Comparison of ENCODE assay signal across 16 cellular contexts in the genomic region with DNA sequence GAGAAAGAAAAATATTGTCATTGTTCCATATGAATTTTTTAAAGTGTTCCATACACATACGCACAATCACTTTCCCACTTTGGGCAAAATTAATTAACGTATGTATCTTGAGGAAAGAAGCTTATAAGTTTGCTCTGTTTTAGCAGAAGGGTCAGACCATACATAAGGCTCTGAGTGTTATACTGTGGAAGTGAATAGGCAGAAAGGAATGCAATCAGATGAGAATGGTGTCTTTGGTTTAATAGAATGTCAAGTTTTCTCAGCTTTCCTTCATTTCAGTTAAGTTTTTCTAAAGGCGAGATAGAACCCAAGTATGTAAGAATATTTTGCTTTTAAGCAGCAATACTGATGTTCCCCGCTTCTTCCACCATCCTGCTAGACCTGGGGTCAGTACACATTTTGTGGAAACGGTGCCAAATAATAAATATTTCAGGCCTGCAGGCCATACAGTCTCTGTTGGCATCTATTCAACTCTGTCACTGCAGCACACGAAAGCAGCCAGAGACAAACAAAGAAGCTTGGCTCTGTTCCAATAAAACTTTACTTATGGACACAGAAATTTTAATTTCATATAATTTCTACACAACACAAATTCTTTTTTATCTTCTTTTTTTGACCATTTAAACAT.
DNase-seq lines count a peak whose midpoint lies in the region; ATAC-seq lines count a peak whose summit lies in the region.
"Had no signal": no experiment of that assay in that cellular context is flagged by ENCODE, and none has a peak within 500 bp of the region (broad histone marks: within the 10 kb centered on the region; RNA-seq: fewer than 3 reads in every experiment).

No MANE protein-coding gene starts in this region.

- H3K9me3 ChIP-seq in adipocyte (ENCODE audit: control insufficient read depth, low read length) = no peaks in the 10 kb centered on the region
- H3K9me3 ChIP-seq: thoracic aorta had no signal

- ATAC-seq in HG02763 (IDR thresholded peaks at IDR 0.05; ENCODE audit: unreplicated experiment) = no peak
- ATAC-seq: activated CD4-positive, alpha-beta T cell treated with anti-CD3 and anti-CD28 coated beads for 36 hours; activated T-cell treated with anti-CD3 and anti-CD28 coated beads, Interleukin-2, amount 50 U/mL, for 4 hours had no signal

- H3K9ac ChIP-seq in adipocyte (ENCODE audit: low read length) = no peak overlapping the region

- H3K4me1 ChIP-seq in adipocyte (ENCODE audit: control insufficient read depth, insufficient read depth, low read length) = no peaks in the 10 kb centered on the region

- DNase-seq in EL = peak; percentile 51
- DNase-seq in NCI-H146 (lab: John Stamatoyannopoulos, UW) = peak; percentile 64
- peak; percentile 45 for DNase-seq in adipocyte (ENCODE audit: low read depth)
- DNase-seq in kidney tubule cell (ENCODE audit: low spot score) = peak; percentile 32
- no peak for DNase-seq in H4 (ENCODE audit: low spot score)
- no peak for DNase-seq in germinal center (ENCODE audit: low spot score)
- DNase-seq in activated CD4-positive, alpha-beta T cell treated with anti-CD3 and anti-CD28 coated beads, Interleukin-2, amount 50 U/mL, for 1 hour = no peak
- DNase-seq: activated CD4-positive, alpha-beta T cell treated with anti-CD3 and anti-CD28 coated beads for 36 hours; activated T-cell treated with anti-CD3 and anti-CD28 coated beads, Interleukin-2, amount 50 U/mL, for 4 hours; CD4-positive, CD25-positive, alpha-beta regulatory T cell; hippocampal formation; NK-92 treated with Interleukin-12 subunit alpha and Interleukin-12 subunit beta, amount 100 ng/mL, for 24 hours; occipital lobe; stimulated activated CD4-positive, alpha-beta T cell treated with anti-CD3 and anti-CD28 coated beads, Interleukin-12 subunit alpha, Interleukin-12 subunit beta, amount 100 ng/mL, for 4 hours had no signal

- H3K36me3 ChIP-seq in adipocyte (ENCODE audit: control insufficient read depth, insufficient read depth, low read length, severe bottlenecking) = no peaks in the 10 kb centered on the region
- H3K36me3 ChIP-seq: thoracic aorta had no signal

- no peaks in the 10 kb centered on the region for H3K27me3 ChIP-seq in adipocyte (replicated peaks; ENCODE audit: control insufficient read depth, insufficient read depth, low read length)

- no peak overlapping the region for H3K4me3 ChIP-seq in adipocyte (ENCODE audit: low read length)
- H3K4me3 ChIP-seq: thoracic aorta had no signal

Comparison
In these comparisons a context has a peak if more than half of its experiments do, and no peak if none do; other contexts are left out.
1. DNase-seq: peak in EL (single experiment), NCI-H146 (single experiment), adipocyte (single experiment) and kidney tubule cell (single experiment); none in H4 (single experiment), germinal center (single experiment) and activated CD4-positive, alpha-beta T cell treated with anti-CD3 and anti-CD28 coated beads, Interleukin-2, amount 50 U/mL, for 1 hour (single experiment).